18 cellular contexts compared by ENCODE assay signal in the genomic region with DNA sequence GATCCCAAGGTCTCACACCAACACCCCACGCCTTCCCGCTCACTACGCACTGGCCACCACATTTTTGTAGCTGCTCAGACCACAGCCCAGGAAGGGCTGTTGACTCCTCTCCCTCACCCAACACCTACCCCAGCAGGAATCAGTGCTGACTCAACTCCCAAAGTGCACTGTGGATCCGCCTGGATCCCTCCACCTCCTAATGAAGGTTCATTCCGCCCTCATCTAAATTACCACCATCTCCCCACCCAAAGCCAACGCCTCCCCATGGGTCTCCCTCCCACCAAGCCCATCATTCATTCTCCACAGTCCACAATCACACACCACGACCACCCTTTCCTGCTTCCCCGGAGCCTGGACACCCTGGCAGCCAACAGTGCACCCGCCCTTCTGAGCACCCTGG. TPM values are rescaled to one million over a fixed set of nuclear protein-coding genes. Genes with fewer than 3 reads are reported as not detected.
"Had no signal": no experiment of that assay in that cellular context is flagged by ENCODE, and none has a peak within 500 bp of the region (broad histone marks: within the 10 kb centered on the region; RNA-seq: fewer than 3 reads in every experiment).

No MANE protein-coding gene starts in this region.

- H3K4me3 Mint-ChIP-seq: dendritic cell treated with granulocyte-macrophage colony-stimulating factor and Interleukin-4, amounts not matched to agents 40 ng/mL and 50 ng/mL, for 4 days; effector memory CD8-positive, alpha-beta T cell; immature natural killer cell; memory B cell; natural killer cell treated with Interleukin-12 subunit alpha and Interleukin-12 subunit beta and Interleukin-15 and Interleukin-18, amount 100 ng/mL, for 72 hours had no signal

- H3K4me1 Mint-ChIP-seq: immature natural killer cell, memory B cell had no signal

- ATAC-seq: effector memory CD8-positive, alpha-beta T cell; gastrocnemius medialis; lower lobe of right lung; natural killer cell treated with Interleukin-12 subunit alpha and Interleukin-12 subunit beta and Interleukin-15 and Interleukin-18, amount 100 ng/mL, for 72 hours; psoas muscle had no signal

- H3K27ac Mint-ChIP-seq: dendritic cell treated with granulocyte-macrophage colony-stimulating factor and Interleukin-4, amounts not matched to agents 40 ng/mL and 50 ng/mL, for 4 days; effector memory CD8-positive, alpha-beta T cell; immature natural killer cell; memory B cell; natural killer cell treated with Interleukin-12 subunit alpha and Interleukin-12 subunit beta and Interleukin-15 and Interleukin-18, amount 100 ng/mL, for 72 hours had no signal

- H3K4me3 ChIP-seq: esophagus muscularis mucosa, gastrocnemius medialis, left ventricle myocardium inferior, lower lobe of right lung, psoas muscle, stomach, thoracic aorta had no signal

- H3K36me3 ChIP-seq: esophagus muscularis mucosa, gastrocnemius medialis, left ventricle myocardium inferior, lower lobe of right lung, stomach, thoracic aorta had no signal

- H3K9me3 Mint-ChIP-seq: dendritic cell treated with granulocyte-macrophage colony-stimulating factor and Interleukin-4, amounts not matched to agents 40 ng/mL and 50 ng/mL, for 4 days; effector memory CD8-positive, alpha-beta T cell; natural killer cell treated with Interleukin-12 subunit alpha and Interleukin-12 subunit beta and Interleukin-15 and Interleukin-18, amount 100 ng/mL, for 72 hours had no signal

- H3K9me3 ChIP-seq: esophagus muscularis mucosa, gastrocnemius medialis, lower lobe of right lung, psoas muscle, thoracic aorta had no signal

- H3K4me1 ChIP-seq: gastrocnemius medialis, left ventricle myocardium inferior, lower lobe of right lung, psoas muscle had no signal

- H3K27ac ChIP-seq: epithelial cell of prostate, esophagus muscularis mucosa, gastrocnemius medialis, left ventricle myocardium inferior, lower lobe of right lung, psoas muscle, stomach, thoracic aorta had no signal

- DNase-seq: effector memory CD8-positive, alpha-beta T cell; gastrocnemius medialis; immature natural killer cell; left ventricle myocardium inferior; lower lobe of right lung; midbrain; psoas muscle; small intestine; stimulated activated CD4-positive, alpha-beta T cell treated with anti-CD3 and anti-CD28 coated beads, Interleukin-12 subunit alpha, Interleukin-12 subunit beta, amount 100 ng/mL, for 4 hours; stimulated activated naive CD4-positive, alpha-beta T cell; stomach; trophoblast cell had no signal

- H3K36me3 Mint-ChIP-seq: immature natural killer cell; memory B cell; natural killer cell treated with Interleukin-12 subunit alpha and Interleukin-12 subunit beta and Interleukin-15 and Interleukin-18, amount 100 ng/mL, for 72 hours had no signal

RNA-seq across cellular contexts. Expression of gene OLFM1, which starts 57.8 kb away (rescaled TPM):
- total RNA-seq: natural killer cell treated with Interleukin-12 subunit alpha and Interleukin-12 subunit beta and Interleukin-15 and Interleukin-18, amount 100 ng/mL, for 72 hours had no signal
